9 cellular contexts compared by ENCODE assay signal in genomic region chr5:150645070-150645700, GRCh38. TPM values are rescaled to one million over a fixed set of nuclear protein-coding genes. Genes with fewer than 3 reads are reported as not detected.
DNase-seq lines count a peak whose midpoint lies in the region; ATAC-seq and TF ChIP-seq lines count a peak whose summit lies in the region.
"Had no signal": no experiment of that assay in that cellular context is flagged by ENCODE, and none has a peak within 500 bp of the region (broad histone marks: within the 10 kb centered on the region; RNA-seq: fewer than 3 reads in every experiment).

No MANE protein-coding gene starts in this region.

- peaks cover 27% of the 10 kb centered on the region for H3K4me1 ChIP-seq in HUES64 (ENCODE audit: insufficient read depth, low read length)
- H3K4me1 ChIP-seq in tibial artery: peaks cover 7 to 100% (median 83%) of the 10 kb centered on the region in 4 donors

- H3K27ac ChIP-seq in HUES64 (ENCODE audit: low read depth, low read length) (0 out of 2 replicates have a peak overlapping the region, but pooled peaks have one; percentile 19), tibial artery (peak overlapping the region; percentile 83 to 86)
- H3K27ac ChIP-seq: SK-N-MC had no signal

- no peaks in the 10 kb centered on the region for H3K27me3 ChIP-seq in HUES64 (ENCODE audit: insufficient read depth, low read length)
- H3K27me3 ChIP-seq in tibial artery: no peaks in the 10 kb centered on the region

- peak; percentile 80 for DNase-seq in left kidney (ENCODE audit: low read depth, low spot score)
- peak; percentile 73 to 85 for DNase-seq in tibial artery
- no peak for DNase-seq in NCI-H1105 treated with DMSO at 0.1 percent for 48 hours (lab: John Stamatoyannopoulos, UW)
- no peak for DNase-seq in activated CD8-positive, alpha-beta memory T cell treated with anti-CD3 and anti-CD28 coated beads, Interleukin-2, amount 50 U/mL, for 4 hours

- no peaks in the 10 kb centered on the region for H3K9me3 ChIP-seq in HUES64 (ENCODE audit: insufficient read depth, low read depth, low read length)
- no peaks in the 10 kb centered on the region for H3K9me3 ChIP-seq in tibial artery

- peaks cover 75% of the 10 kb centered on the region for H3K4me1 Mint-ChIP-seq in brain
- H3K4me1 Mint-ChIP-seq: stimulated activated effector memory CD8-positive, alpha-beta T cell treated with anti-CD3 and anti-CD28 coated beads, Interleukin-12 subunit alpha, Interleukin-12 subunit beta, amount 100 ng/mL, for 72 hours had no signal

- H3K9me3 Mint-ChIP-seq in brain: peaks cover 0 to 3% (median 0%) of the 10 kb centered on the region in 5 experiments
- H3K9me3 Mint-ChIP-seq: stimulated activated effector memory CD8-positive, alpha-beta T cell treated with anti-CD3 and anti-CD28 coated beads, Interleukin-12 subunit alpha, Interleukin-12 subunit beta, amount 100 ng/mL, for 72 hours had no signal

- 63% methylated on average over 4 of the region's 4 CpGs for WGBS in HUES64

- H3K27me3 Mint-ChIP-seq in brain: peaks cover 3% of the 10 kb centered on the region

- H3K36me3 ChIP-seq in HUES64 (ENCODE audit: insufficient read depth, low read length) (no peaks in the 10 kb centered on the region), tibial artery (peaks cover 21 to 23% (median 22%) of the 10 kb centered on the region in 3 donors)

- H3K9ac ChIP-seq in HUES64 (ENCODE audit: low read depth, low read length): no peak overlapping the region

- H3K4me3 Mint-ChIP-seq in brain: peak overlapping the region in 2 of 5 experiments; percentile 35 to 50
- H3K4me3 Mint-ChIP-seq: stimulated activated effector memory CD8-positive, alpha-beta T cell treated with anti-CD3 and anti-CD28 coated beads, Interleukin-12 subunit alpha, Interleukin-12 subunit beta, amount 100 ng/mL, for 72 hours had no signal

- H3K4me3 ChIP-seq in HUES64 (ENCODE audit: low read length) (no peak overlapping the region), tibial artery (no peak overlapping the region)
- H3K4me3 ChIP-seq: SK-N-MC had no signal

- intact Hi-C loops in tibial artery (cut with DNase I; ENCODE audit: low total_unique reads): loop anchor here (10.0 kb wide), 1 partner anchor 160 kb away; no protein-coding TSS in a partner anchor

- TF ChIP-seq CTCF in brain (conservative IDR thresholded peaks at IDR 0.05) (no peak), tibial artery (IDR thresholded peaks at IDR 0.05) (no peak)

- ATAC-seq in GM19467 (IDR thresholded peaks at IDR 0.05; ENCODE audit: unreplicated experiment): no peak
- ATAC-seq: stimulated activated effector memory CD8-positive, alpha-beta T cell treated with anti-CD3 and anti-CD28 coated beads, Interleukin-12 subunit alpha, Interleukin-12 subunit beta, amount 100 ng/mL, for 72 hours had no signal

- peak overlapping the region in 4 of 5 experiments; percentile 63 to 95 (median 84) for H3K27ac Mint-ChIP-seq in brain
- H3K27ac Mint-ChIP-seq: stimulated activated effector memory CD8-positive, alpha-beta T cell treated with anti-CD3 and anti-CD28 coated beads, Interleukin-12 subunit alpha, Interleukin-12 subunit beta, amount 100 ng/mL, for 72 hours had no signal

- peaks cover 6% of the 10 kb centered on the region for H3K36me3 Mint-ChIP-seq in brain

RNA-seq across cellular contexts. Expression of gene SYNPO, which starts 4.7 kb away (rescaled TPM):
- 1.1 TPM for polyA plus RNA-seq in HUES64 (2013, experiment 1 of 2)
- 2.7 TPM for polyA plus RNA-seq in HUES64 (2013, experiment 2 of 2)
- polyA plus RNA-seq in brain (ENCODE audit: insufficient read depth, low read depth, low replicate concordance): 50.7 TPM

RNA-seq across cellular contexts. Expression of gene MYOZ3, which starts 15.9 kb away (rescaled TPM):
- 11.3 TPM for polyA plus RNA-seq in HUES64 (2013, experiment 1 of 2)
- 11.5 TPM for polyA plus RNA-seq in HUES64 (2013, experiment 2 of 2)
- polyA plus RNA-seq in brain (ENCODE audit: insufficient read depth, low read depth, low replicate concordance): 0.24 TPM

RNA-seq across cellular contexts. Expression of gene RBM22, which starts 55.7 kb away (rescaled TPM):
- 36.5 TPM for polyA plus RNA-seq in HUES64 (2013, experiment 1 of 2)
- polyA plus RNA-seq in HUES64 (2013, experiment 2 of 2): 35.6 TPM
- polyA plus RNA-seq in brain (ENCODE audit: insufficient read depth, low read depth, low replicate concordance): 52.7 TPM

Comparison
In these comparisons a context has a peak if more than half of its experiments do, and no peak if none do; other contexts are left out.
1. DNase-seq: peak in left kidney (single experiment) and tibial artery (2 of 2); none in NCI-H1105 treated with DMSO at 0.1 percent for 48 hours (single experiment) and activated CD8-positive, alpha-beta memory T cell treated with anti-CD3 and anti-CD28 coated beads, Interleukin-2, amount 50 U/mL, for 4 hours (single experiment).